ENCODE assay signal across 1 cellular context in the genomic region with DNA sequence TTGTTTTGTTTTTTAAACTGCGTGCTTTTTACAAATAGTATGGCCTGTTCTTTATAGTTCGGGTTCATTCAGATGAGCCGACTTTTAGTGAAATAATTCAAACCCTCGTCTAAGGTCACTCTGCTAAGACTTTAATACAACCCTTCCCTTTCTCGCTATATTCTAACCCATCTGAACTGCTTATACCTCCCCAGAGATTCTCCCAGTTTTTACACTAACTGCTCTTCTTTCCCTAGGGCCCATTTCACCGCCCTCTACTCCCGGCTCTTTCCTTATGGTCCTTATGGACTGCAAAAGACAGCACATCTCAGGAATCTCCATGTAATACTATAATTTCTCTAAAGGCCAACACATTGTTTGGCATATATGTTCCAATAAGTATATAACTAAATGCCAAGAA.
TF ChIP-seq lines count a peak whose summit lies in the region.

No MANE protein-coding gene starts in this region.

TF ChIP-seq in K562, 482 proteins besides CTCF, POLR2A, EP300 and RAD21:
- TF ChIP-seq SIX5 (IDR thresholded peaks at IDR 0.05; ENCODE audit: borderline replicate concordance in 1 of 2, insufficient read depth in 1 of 2, low read depth in 1 of 2, low read length in 2 of 2) (no peak), EP400 (IDR thresholded peaks at IDR 0.05) (no peak), ZEB2 (IDR thresholded peaks at IDR 0.05) (no peak), CC2D1A (IDR thresholded peaks at IDR 0.05) (no peak), FOXM1 (IDR thresholded peaks at IDR 0.05; ENCODE audit: low read depth) (no peak), FOXM1 (CRISPR knock-in tag; IDR thresholded peaks at IDR 0.05; ENCODE audit: low read depth) (no peak), HNRNPL (IDR thresholded peaks at IDR 0.05; ENCODE audit: low read depth, low read length) (no peak)
- TF ChIP-seq, protein P1, sequence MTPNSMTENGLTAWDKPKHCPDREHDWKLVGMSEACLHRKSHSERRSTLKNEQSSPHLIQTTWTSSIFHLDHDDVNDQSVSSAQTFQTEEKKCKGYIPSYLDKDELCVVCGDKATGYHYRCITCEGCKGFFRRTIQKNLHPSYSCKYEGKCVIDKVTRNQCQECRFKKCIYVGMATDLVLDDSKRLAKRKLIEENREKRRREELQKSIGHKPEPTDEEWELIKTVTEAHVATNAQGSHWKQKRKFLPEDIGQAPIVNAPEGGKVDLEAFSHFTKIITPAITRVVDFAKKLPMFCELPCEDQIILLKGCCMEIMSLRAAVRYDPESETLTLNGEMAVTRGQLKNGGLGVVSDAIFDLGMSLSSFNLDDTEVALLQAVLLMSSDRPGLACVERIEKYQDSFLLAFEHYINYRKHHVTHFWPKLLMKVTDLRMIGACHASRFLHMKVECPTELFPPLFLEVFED (CRISPR knock-in tag; conservative IDR thresholded peaks at IDR 0.05), result no peak
- TF ChIP-seq, protein P2, sequence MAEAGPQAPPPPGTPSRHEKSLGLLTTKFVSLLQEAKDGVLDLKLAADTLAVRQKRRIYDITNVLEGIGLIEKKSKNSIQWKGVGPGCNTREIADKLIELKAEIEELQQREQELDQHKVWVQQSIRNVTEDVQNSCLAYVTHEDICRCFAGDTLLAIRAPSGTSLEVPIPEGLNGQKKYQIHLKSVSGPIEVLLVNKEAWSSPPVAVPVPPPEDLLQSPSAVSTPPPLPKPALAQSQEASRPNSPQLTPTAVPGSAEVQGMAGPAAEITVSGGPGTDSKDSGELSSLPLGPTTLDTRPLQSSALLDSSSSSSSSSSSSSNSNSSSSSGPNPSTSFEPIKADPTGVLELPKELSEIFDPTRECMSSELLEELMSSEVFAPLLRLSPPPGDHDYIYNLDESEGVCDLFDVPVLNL (CRISPR knock-in tag; IDR thresholded peaks at IDR 0.05; ENCODE audit: low read depth), result no peak
TF ChIP-seq in K562: peak in this region for 0.
